8 cellular contexts compared by ENCODE assay signal in genomic region chr10:102242118-102242485, GRCh38. TPM values are rescaled to one million over a fixed set of nuclear protein-coding genes. Genes with fewer than 3 reads are reported as not detected.
DNase-seq lines count a peak whose midpoint lies in the region; TF ChIP-seq lines count a peak whose summit lies in the region.

No MANE protein-coding gene starts in this region.

- no peak overlapping the region for H3K27ac ChIP-seq in thymus (ENCODE audit: low read depth)

- DNase-seq in activated T-cell treated with anti-CD3 and anti-CD28 coated beads, Interleukin-2, amount 50 U/mL, for 24 hours = no peak
- DNase-seq in activated T-cell treated with anti-CD3 and anti-CD28 coated beads, Interleukin-2, amount 50 U/mL, for 48 hours = no peak
- DNase-seq in astrocyte of the cerebellum (ENCODE audit: low read depth) (no peak), lower leg skin (ENCODE audit: low spot score in 2 of 2) (no peak), GM19240 (ENCODE audit: insufficient read length, low spot score) (no peak), NCI-H226 (no peak), DMS 273 (lab: John Stamatoyannopoulos, UW; ENCODE audit: unreplicated experiment) (no peak)

- H3K4me3 Mint-ChIP-seq in activated T-cell treated with anti-CD3 and anti-CD28 coated beads, Interleukin-2, amount 50 U/mL, for 24 hours = peak overlapping the region; percentile 76

- TF ChIP-seq POLR2A in lower leg skin (IDR thresholded peaks at IDR 0.05) = no peak

- H3K27me3 Mint-ChIP-seq in activated T-cell treated with anti-CD3 and anti-CD28 coated beads, Interleukin-2, amount 50 U/mL, for 24 hours = peaks cover 51% of the 10 kb centered on the region

- in situ Hi-C loops in astrocyte of the cerebellum (cut with HindIII; ENCODE audit: low sequenced_read_pairs) = no loop called here

- peaks cover 5% of the 10 kb centered on the region for H3K9me3 ChIP-seq in thymus (ENCODE audit: control insufficient read depth)

- H3K36me3 Mint-ChIP-seq in activated T-cell treated with anti-CD3 and anti-CD28 coated beads, Interleukin-2, amount 50 U/mL, for 24 hours (ENCODE audit: low read depth) = peaks cover 16% of the 10 kb centered on the region

- no peaks in the 10 kb centered on the region for H3K9me3 Mint-ChIP-seq in activated T-cell treated with anti-CD3 and anti-CD28 coated beads, Interleukin-2, amount 50 U/mL, for 24 hours

- intact Hi-C loops in lower leg skin (cut with DNase I; ENCODE audit: low total_unique reads) = no loop called here

- TF ChIP-seq CTCF in astrocyte of the cerebellum (IDR thresholded peaks at IDR 0.05; ENCODE audit: low read depth, low read length, missing control alignments) (no peak), lower leg skin (IDR thresholded peaks at IDR 0.05) (no peak)

- H3K4me3 ChIP-seq in astrocyte of the cerebellum (ENCODE audit: low read depth, low read length) = peak overlapping the region; percentile 57
- H3K4me3 ChIP-seq in lower leg skin (ENCODE audit: low read depth, poor library complexity, severe bottlenecking) = peak overlapping the region; percentile 24
- peak overlapping the region; percentile 41 for H3K4me3 ChIP-seq in thymus (ENCODE audit: low read length)

- peak overlapping the region; percentile 4 for H3K27ac Mint-ChIP-seq in activated T-cell treated with anti-CD3 and anti-CD28 coated beads, Interleukin-2, amount 50 U/mL, for 24 hours

- peaks cover 35% of the 10 kb centered on the region for H3K4me1 Mint-ChIP-seq in activated T-cell treated with anti-CD3 and anti-CD28 coated beads, Interleukin-2, amount 50 U/mL, for 24 hours (ENCODE audit: low read depth)

- peaks cover 13% of the 10 kb centered on the region for H3K4me1 ChIP-seq in thymus (ENCODE audit: control insufficient read depth, insufficient read depth, low read length)

- WGBS in lower leg skin, 2 donors = 12 to 16% methylated on average over 7 of the region's 7 CpGs
- 38% methylated on average over 7 of the region's 7 CpGs for WGBS in thymus

- peaks cover 41% of the 10 kb centered on the region for H3K27me3 ChIP-seq in thymus (ENCODE audit: control insufficient read depth, insufficient read depth)

- no peaks in the 10 kb centered on the region for H3K36me3 ChIP-seq in thymus (ENCODE audit: control insufficient read depth, insufficient read depth)

RNA-seq across cellular contexts. Expression of gene PITX3, which starts 0.8 kb away (rescaled TPM):
- total RNA-seq in lower leg skin = not detected
- 0.02 TPM for polyA plus RNA-seq in thymus

RNA-seq across cellular contexts. Expression of gene GBF1, which starts 3.2 kb away (rescaled TPM):
- 10 to 100 TPM; 30.1 to 42.6 (median 39.1) TPM for total RNA-seq in lower leg skin
- polyA plus RNA-seq in thymus = 11.1 TPM

RNA-seq across cellular contexts. Expression of gene ELOVL3, which starts 16.0 kb away (rescaled TPM):
- total RNA-seq in lower leg skin = 100 to 1,000 TPM in 1 of 4 donors, 10 to 100 TPM in 1, 1 to 10 TPM in 2; 2.5 to 106 (median 29.8) TPM
- polyA plus RNA-seq in thymus = 0.48 TPM
